Comparison of ENCODE assay signal across 8 cellular contexts in genomic region chr14:103576371-103577024, GRCh38. TPM values are rescaled to one million over a fixed set of nuclear protein-coding genes. Genes with fewer than 3 reads are reported as not detected.
DNase-seq lines count a peak whose midpoint lies in the region; ATAC-seq, FAIRE-seq and TF ChIP-seq lines count a peak whose summit lies in the region.

No MANE protein-coding gene starts in this region.

- CTCF ChIA-PET in HepG2 (lab: Yijun Ruan, JAX; ENCODE audit: low intra/inter-chr PET ratio, low total read pairs): no interaction called here

- intact Hi-C loops in HepG2 (cut with micrococcal nuclease; ENCODE audit: unreplicated experiment): no loop called here

- H3K27me3 ChIP-seq in HepG2 (ENCODE audit: control insufficient read depth in 1 of 2, insufficient read depth in 2 of 2, low read length in 2 of 2): no peaks in the 10 kb centered on the region
- H3K27me3 ChIP-seq in suprapubic skin: no peaks in the 10 kb centered on the region

- H3K4me2 ChIP-seq in HepG2 (ENCODE audit: low read depth, low read length): no peak overlapping the region

- H3K9ac ChIP-seq in HepG2 (ENCODE audit: insufficient read depth, low read depth, low read length): no peak overlapping the region

- no peak for TF ChIP-seq POLR2A in HepG2 (IDR thresholded peaks at IDR 0.05; ENCODE audit: insufficient read depth in 1 of 2, low read depth in 2 of 2, low read length in 2 of 2)
- TF ChIP-seq POLR2A in suprapubic skin (IDR thresholded peaks at IDR 0.05): no peak

- H3K27ac ChIP-seq in HepG2 (ENCODE audit: extremely low read length, insufficient read depth, low read length): no peak overlapping the region
- peak overlapping the region; percentile 77 for H3K27ac ChIP-seq in suprapubic skin

- ATAC-seq in HepG2: no peak; the same call in 2 of the 3 replicates
- no peak for ATAC-seq in HG03457 (IDR thresholded peaks at IDR 0.05; ENCODE audit: unreplicated experiment)

- no peak overlapping the region for H3K4me3 ChIP-seq in HepG2 (replicated peaks in 1 of 3; ENCODE audit: insufficient read depth in 1 of 3, low read depth in 2 of 3, low read length in 3 of 3)
- no peak overlapping the region for H3K4me3 ChIP-seq in suprapubic skin

- DNase-seq in D341Med (ENCODE audit: low spot score) (peak; percentile 96), NCI-H2227 (lab: John Stamatoyannopoulos, UW; ENCODE audit: unreplicated experiment) (peak; percentile 85), dedifferentiated amniotic fluid mesenchymal stem cell (ENCODE audit: extremely low spot score) (peak; percentile 89), HepG2 (ENCODE audit: low spot score) (no peak), suprapubic skin (ENCODE audit: low spot score in 2 of 2) (peak; percentile 93 to 94), NCI-H146 (lab: John Stamatoyannopoulos, UW) (no peak)
- DNase-seq in activated naive CD4-positive, alpha-beta T cell (lab: John Stamatoyannopoulos, UW): no peak

- H3K4me1 ChIP-seq in HepG2 (ENCODE audit: insufficient read depth, low read length) (no peaks in the 10 kb centered on the region), suprapubic skin (peaks cover 38% of the 10 kb centered on the region)

- H2AFZ ChIP-seq in HepG2 (ENCODE audit: low read length): no peak overlapping the region

- TF ChIP-seq EP300 in HepG2 (IDR thresholded peaks at IDR 0.05; ENCODE audit: low read depth in 2 of 2, low read length in 2 of 2): no peak
- no peak for TF ChIP-seq EP300 in HepG2 (CRISPR knock-in tag; IDR thresholded peaks at IDR 0.05; ENCODE audit: borderline replicate concordance)
- TF ChIP-seq EP300 in suprapubic skin (IDR thresholded peaks at IDR 0.05): no peak

- H3K79me2 ChIP-seq in HepG2 (ENCODE audit: insufficient read depth, low read length): no peaks in the 10 kb centered on the region

- TF ChIP-seq CTCF in HepG2 (CRISPR knock-in tag; IDR thresholded peaks at IDR 0.05) (no peak), suprapubic skin (IDR thresholded peaks at IDR 0.05) (no peak)

- no peak for TF ChIP-seq RAD21 in HepG2 (CRISPR knock-in tag; IDR thresholded peaks at IDR 0.05)

- no TSS peak for BruUV-seq in HepG2 (replicated peaks; lab: Mats Ljungman, UMichigan)

- POLR2A ChIA-PET in HepG2 (lab: Yijun Ruan, JAX): interaction anchor here (0.5 to 1.0 kb wide), 2 partner anchors 23 to 48 kb away, joined by 3 read pairs; partner anchors contain the start of gene TRMT61A

- no peaks in the 10 kb centered on the region for H4K20me1 ChIP-seq in HepG2 (ENCODE audit: insufficient read depth, low read length)

- no peak for FAIRE-seq in HepG2 (lab: Jason Lieb, UNC)

- in situ Hi-C loops in HepG2 (cut with HindIII; ENCODE audit: extremely low pct_ligation_motif_present, low pct_unique_long_range_greater_than_20kb): no loop called here

- H3K36me3 ChIP-seq in HepG2 (replicated peaks in 1 of 2; ENCODE audit: control insufficient read depth in 1 of 2, insufficient read depth in 2 of 2, low read length in 2 of 2) (peaks cover 17 to 42% of the 10 kb centered on the region in 2 experiments), suprapubic skin (peaks cover 35% of the 10 kb centered on the region)

- H3K9me3 ChIP-seq in HepG2 (ENCODE audit: low read length): no peaks in the 10 kb centered on the region
- no peaks in the 10 kb centered on the region for H3K9me3 ChIP-seq in suprapubic skin

- WGBS in HepG2 (ENCODE audit: low lambda C conversion rate): 86% methylated on average over 9 of the region's 9 CpGs
- 8% methylated on average over 9 of the region's 9 CpGs for WGBS in suprapubic skin

RNA-seq across cellular contexts. Expression of gene COA8, which starts 13.7 kb away (rescaled TPM):
- total RNA-seq in HepG2 (2016; rRNA removed; fragmentation: Illumina TruSeq; extraction: Trizol) (25.1 and 25.2 TPM in 2 replicates), suprapubic skin (10 to 100 TPM; 17.1 to 30.3 (median 21.9) TPM)
- total RNA-seq in HepG2 (2016; cell fraction: cytosol; rRNA removed; fragmentation: Illumina TruSeq; extraction: Trizol; ENCODE audit: low read depth): 29.4 and 38.9 TPM in 2 replicates
- 25.7 and 29.2 TPM in 2 replicates for total RNA-seq in HepG2 (2016; cell fraction: insoluble cytoplasmic fraction; rRNA removed; fragmentation: Illumina TruSeq; extraction: Trizol)
- total RNA-seq in HepG2 (2016; cell fraction: membrane; rRNA removed; fragmentation: Illumina TruSeq; extraction: Trizol): 46.6 and 48.0 TPM in 2 replicates
- 11.0 and 15.0 TPM in 2 replicates for total RNA-seq in HepG2 (2016; cell fraction: nucleus; rRNA removed; fragmentation: Illumina TruSeq; extraction: Trizol)
- 10.9 and 14.0 TPM in 2 replicates for polyA plus RNA-seq in HepG2 (2011; rRNA removed)
- polyA plus RNA-seq in HepG2 (2011; cell fraction: cytosol; rRNA removed): 10.2 and 14.5 TPM in 2 replicates
- 2.6 and 3.1 TPM in 2 replicates for polyA plus RNA-seq in HepG2 (2011; cell fraction: nucleus; rRNA removed)
- polyA plus RNA-seq in HepG2 (2012): 25.7 and 32.6 TPM in 2 replicates
- polyA plus RNA-seq in HepG2 (2016; cell fraction: cytosol; fragmentation: Illumina TruSeq; extraction: Trizol; ENCODE audit: low read depth): 63.7 and 73.8 TPM in 2 replicates
- polyA plus RNA-seq in HepG2 (2016; cell fraction: insoluble cytoplasmic fraction; fragmentation: Illumina TruSeq; extraction: Trizol; ENCODE audit: low read depth): 33.7 and 39.8 TPM in 2 replicates
- polyA plus RNA-seq in HepG2 (2016; cell fraction: membrane; fragmentation: Illumina TruSeq; extraction: Trizol; ENCODE audit: low read depth): 52.0 and 59.9 TPM in 2 replicates
- 21.5 and 21.7 TPM in 2 replicates for polyA plus RNA-seq in HepG2 (2016; cell fraction: nucleus; fragmentation: Illumina TruSeq; extraction: Trizol; ENCODE audit: insufficient read depth, low read depth)
- polyA minus RNA-seq in HepG2 (2011; rRNA and poly(A)+ RNA removed; ENCODE audit: low replicate concordance): 4.7 and 5.1 TPM in 2 replicates
- 3.6 and 6.4 TPM in 2 replicates for polyA minus RNA-seq in HepG2 (2011; cell fraction: cytosol; rRNA and poly(A)+ RNA removed)
- polyA minus RNA-seq in HepG2 (2011; cell fraction: nucleus; rRNA and poly(A)+ RNA removed): 10.1 and 11.3 TPM in 2 replicates

RNA-seq across cellular contexts. Expression of gene BAG5, which starts 14.0 kb away (rescaled TPM):
- total RNA-seq in HepG2 (2016; rRNA removed; fragmentation: Illumina TruSeq; extraction: Trizol) (21.0 and 34.8 TPM in 2 replicates), suprapubic skin (10 to 100 TPM; 30.2 to 55.1 (median 39.9) TPM)
- 2.3 and 2.5 TPM in 2 replicates for total RNA-seq in HepG2 (2016; cell fraction: cytosol; rRNA removed; fragmentation: Illumina TruSeq; extraction: Trizol; ENCODE audit: low read depth)
- total RNA-seq in HepG2 (2016; cell fraction: insoluble cytoplasmic fraction; rRNA removed; fragmentation: Illumina TruSeq; extraction: Trizol): 21.9 and 34.1 TPM in 2 replicates
- 11.4 and 14.2 TPM in 2 replicates for total RNA-seq in HepG2 (2016; cell fraction: membrane; rRNA removed; fragmentation: Illumina TruSeq; extraction: Trizol)
- 14.8 and 16.2 TPM in 2 replicates for total RNA-seq in HepG2 (2016; cell fraction: nucleus; rRNA removed; fragmentation: Illumina TruSeq; extraction: Trizol)
- polyA plus RNA-seq in HepG2 (2011; rRNA removed): 3.0 and 3.5 TPM in 2 replicates
- 2.5 and 3.9 TPM in 2 replicates for polyA plus RNA-seq in HepG2 (2011; cell fraction: cytosol; rRNA removed)
- 3.3 and 3.7 TPM in 2 replicates for polyA plus RNA-seq in HepG2 (2011; cell fraction: nucleus; rRNA removed)
- polyA plus RNA-seq in HepG2 (2012): 7.9 and 9.3 TPM in 2 replicates
- polyA plus RNA-seq in HepG2 (2016; cell fraction: cytosol; fragmentation: Illumina TruSeq; extraction: Trizol; ENCODE audit: low read depth): 1.0 and 1.3 TPM in 2 replicates
- 16.8 and 20.0 TPM in 2 replicates for polyA plus RNA-seq in HepG2 (2016; cell fraction: insoluble cytoplasmic fraction; fragmentation: Illumina TruSeq; extraction: Trizol; ENCODE audit: low read depth)
- polyA plus RNA-seq in HepG2 (2016; cell fraction: membrane; fragmentation: Illumina TruSeq; extraction: Trizol; ENCODE audit: low read depth): 5.3 and 6.2 TPM in 2 replicates
- 13.8 and 14.6 TPM in 2 replicates for polyA plus RNA-seq in HepG2 (2016; cell fraction: nucleus; fragmentation: Illumina TruSeq; extraction: Trizol; ENCODE audit: insufficient read depth, low read depth)
- polyA minus RNA-seq in HepG2 (2011; rRNA and poly(A)+ RNA removed; ENCODE audit: low replicate concordance): 5.3 and 11.8 TPM in 2 replicates
- polyA minus RNA-seq in HepG2 (2011; cell fraction: cytosol; rRNA and poly(A)+ RNA removed): 7.2 and 8.6 TPM in 2 replicates
- polyA minus RNA-seq in HepG2 (2011; cell fraction: nucleus; rRNA and poly(A)+ RNA removed): 9.8 and 9.9 TPM in 2 replicates

RNA-seq across cellular contexts. Expression of gene TRMT61A, which starts 47.5 kb away (rescaled TPM):
- total RNA-seq in HepG2 (2016; rRNA removed; fragmentation: Illumina TruSeq; extraction: Trizol) (12.2 and 13.6 TPM in 2 replicates), suprapubic skin (10 to 100 TPM; 15.9 to 21.9 (median 18.5) TPM)
- total RNA-seq in HepG2 (2016; cell fraction: cytosol; rRNA removed; fragmentation: Illumina TruSeq; extraction: Trizol; ENCODE audit: low read depth): 4.0 and 5.2 TPM in 2 replicates
- 12.4 and 14.5 TPM in 2 replicates for total RNA-seq in HepG2 (2016; cell fraction: insoluble cytoplasmic fraction; rRNA removed; fragmentation: Illumina TruSeq; extraction: Trizol)
- 8.3 and 9.6 TPM in 2 replicates for total RNA-seq in HepG2 (2016; cell fraction: membrane; rRNA removed; fragmentation: Illumina TruSeq; extraction: Trizol)
- 10.4 and 11.7 TPM in 2 replicates for total RNA-seq in HepG2 (2016; cell fraction: nucleus; rRNA removed; fragmentation: Illumina TruSeq; extraction: Trizol)
- 6.5 and 9.8 TPM in 2 replicates for polyA plus RNA-seq in HepG2 (2011; rRNA removed)
- polyA plus RNA-seq in HepG2 (2011; cell fraction: cytosol; rRNA removed): 6.4 and 11.5 TPM in 2 replicates
- 26.1 and 31.2 TPM in 2 replicates for polyA plus RNA-seq in HepG2 (2011; cell fraction: nucleus; rRNA removed)
- 4.0 and 8.4 TPM in 2 replicates for polyA plus RNA-seq in HepG2 (2012)
- polyA plus RNA-seq in HepG2 (2016; cell fraction: cytosol; fragmentation: Illumina TruSeq; extraction: Trizol; ENCODE audit: low read depth): 3.9 and 4.4 TPM in 2 replicates
- polyA plus RNA-seq in HepG2 (2016; cell fraction: insoluble cytoplasmic fraction; fragmentation: Illumina TruSeq; extraction: Trizol; ENCODE audit: low read depth): 12.0 and 13.1 TPM in 2 replicates
- polyA plus RNA-seq in HepG2 (2016; cell fraction: membrane; fragmentation: Illumina TruSeq; extraction: Trizol; ENCODE audit: low read depth): 6.7 and 7.2 TPM in 2 replicates
- polyA plus RNA-seq in HepG2 (2016; cell fraction: nucleus; fragmentation: Illumina TruSeq; extraction: Trizol; ENCODE audit: insufficient read depth, low read depth): 13.5 and 14.3 TPM in 2 replicates
- polyA minus RNA-seq in HepG2 (2011; rRNA and poly(A)+ RNA removed; ENCODE audit: low replicate concordance): 14.6 and 19.9 TPM in 2 replicates
- 4.6 and 4.7 TPM in 2 replicates for polyA minus RNA-seq in HepG2 (2011; cell fraction: cytosol; rRNA and poly(A)+ RNA removed)
- polyA minus RNA-seq in HepG2 (2011; cell fraction: nucleus; rRNA and poly(A)+ RNA removed): 15.8 and 16.6 TPM in 2 replicates

RNA-seq across cellular contexts. Expression of gene KLC1, which starts 52.5 kb away (rescaled TPM):
- 57.8 and 63.5 TPM in 2 replicates for total RNA-seq in HepG2 (2016; rRNA removed; fragmentation: Illumina TruSeq; extraction: Trizol)
- total RNA-seq in HepG2 (2016; cell fraction: cytosol; rRNA removed; fragmentation: Illumina TruSeq; extraction: Trizol; ENCODE audit: low read depth): 7.9 TPM in 2 replicates
- total RNA-seq in HepG2 (2016; cell fraction: insoluble cytoplasmic fraction; rRNA removed; fragmentation: Illumina TruSeq; extraction: Trizol): 54.6 and 66.2 TPM in 2 replicates
- total RNA-seq in HepG2 (2016; cell fraction: membrane; rRNA removed; fragmentation: Illumina TruSeq; extraction: Trizol): 16.0 and 16.3 TPM in 2 replicates
- total RNA-seq in HepG2 (2016; cell fraction: nucleus; rRNA removed; fragmentation: Illumina TruSeq; extraction: Trizol): 62.3 and 79.9 TPM in 2 replicates
- 53.2 and 61.0 TPM in 2 replicates for polyA plus RNA-seq in HepG2 (2011; rRNA removed)
- 58.4 and 64.7 TPM in 2 replicates for polyA plus RNA-seq in HepG2 (2011; cell fraction: cytosol; rRNA removed)
- 171 and 186 TPM in 2 replicates for polyA plus RNA-seq in HepG2 (2011; cell fraction: nucleus; rRNA removed)
- 40.1 and 53.2 TPM in 2 replicates for polyA plus RNA-seq in HepG2 (2012)
- polyA plus RNA-seq in HepG2 (2016; cell fraction: cytosol; fragmentation: Illumina TruSeq; extraction: Trizol; ENCODE audit: low read depth): 3.0 and 3.1 TPM in 2 replicates
- polyA plus RNA-seq in HepG2 (2016; cell fraction: insoluble cytoplasmic fraction; fragmentation: Illumina TruSeq; extraction: Trizol; ENCODE audit: low read depth): 50.1 and 51.1 TPM in 2 replicates
- polyA plus RNA-seq in HepG2 (2016; cell fraction: membrane; fragmentation: Illumina TruSeq; extraction: Trizol; ENCODE audit: low read depth): 7.4 and 9.4 TPM in 2 replicates
- 92.4 and 93.3 TPM in 2 replicates for polyA plus RNA-seq in HepG2 (2016; cell fraction: nucleus; fragmentation: Illumina TruSeq; extraction: Trizol; ENCODE audit: insufficient read depth, low read depth)
- 45.0 and 49.1 TPM in 2 replicates for polyA minus RNA-seq in HepG2 (2011; rRNA and poly(A)+ RNA removed; ENCODE audit: low replicate concordance)
- polyA minus RNA-seq in HepG2 (2011; cell fraction: cytosol; rRNA and poly(A)+ RNA removed): 30.6 and 37.7 TPM in 2 replicates
- polyA minus RNA-seq in HepG2 (2011; cell fraction: nucleus; rRNA and poly(A)+ RNA removed): 152 and 165 TPM in 2 replicates
- total RNA-seq in suprapubic skin: 100 to 1,000 TPM; 195 to 421 (median 214) TPM

RNA-seq across cellular contexts. Expression of gene CKB, which starts 53.9 kb away (rescaled TPM):
- total RNA-seq in HepG2 (2016; rRNA removed; fragmentation: Illumina TruSeq; extraction: Trizol) (82.3 and 92.4 TPM in 2 replicates), suprapubic skin (100 to 1,000 TPM; 107 to 172 (median 128) TPM)
- total RNA-seq in HepG2 (2016; cell fraction: cytosol; rRNA removed; fragmentation: Illumina TruSeq; extraction: Trizol; ENCODE audit: low read depth): 35.0 and 38.6 TPM in 2 replicates
- total RNA-seq in HepG2 (2016; cell fraction: insoluble cytoplasmic fraction; rRNA removed; fragmentation: Illumina TruSeq; extraction: Trizol): 77.0 and 90.7 TPM in 2 replicates
- 39.1 and 44.5 TPM in 2 replicates for total RNA-seq in HepG2 (2016; cell fraction: membrane; rRNA removed; fragmentation: Illumina TruSeq; extraction: Trizol)
- 55.0 and 62.1 TPM in 2 replicates for total RNA-seq in HepG2 (2016; cell fraction: nucleus; rRNA removed; fragmentation: Illumina TruSeq; extraction: Trizol)
- 179 and 217 TPM in 2 replicates for polyA plus RNA-seq in HepG2 (2011; rRNA removed)
- polyA plus RNA-seq in HepG2 (2011; cell fraction: cytosol; rRNA removed): 94.2 and 257 TPM in 2 replicates
- 634 and 1,191 TPM in 2 replicates for polyA plus RNA-seq in HepG2 (2011; cell fraction: nucleus; rRNA removed)
- polyA plus RNA-seq in HepG2 (2012): 136 and 210 TPM in 2 replicates
- 60.2 and 68.2 TPM in 2 replicates for polyA plus RNA-seq in HepG2 (2016; cell fraction: cytosol; fragmentation: Illumina TruSeq; extraction: Trizol; ENCODE audit: low read depth)
- 156 and 198 TPM in 2 replicates for polyA plus RNA-seq in HepG2 (2016; cell fraction: insoluble cytoplasmic fraction; fragmentation: Illumina TruSeq; extraction: Trizol; ENCODE audit: low read depth)
- polyA plus RNA-seq in HepG2 (2016; cell fraction: membrane; fragmentation: Illumina TruSeq; extraction: Trizol; ENCODE audit: low read depth): 60.4 and 60.5 TPM in 2 replicates
- 164 and 170 TPM in 2 replicates for polyA plus RNA-seq in HepG2 (2016; cell fraction: nucleus; fragmentation: Illumina TruSeq; extraction: Trizol; ENCODE audit: insufficient read depth, low read depth)
- polyA minus RNA-seq in HepG2 (2011; rRNA and poly(A)+ RNA removed; ENCODE audit: low replicate concordance): 111 and 125 TPM in 2 replicates
- 96.8 and 156 TPM in 2 replicates for polyA minus RNA-seq in HepG2 (2011; cell fraction: cytosol; rRNA and poly(A)+ RNA removed)
- 34.2 and 39.0 TPM in 2 replicates for polyA minus RNA-seq in HepG2 (2011; cell fraction: nucleus; rRNA and poly(A)+ RNA removed)

Comparison
In these comparisons a context has a peak if more than half of its experiments do, and no peak if none do; other contexts are left out.
1. DNase-seq: peak in D341Med (single experiment), NCI-H2227 (single experiment), dedifferentiated amniotic fluid mesenchymal stem cell (single experiment) and suprapubic skin (2 of 2); none in HepG2 (single experiment), NCI-H146 (single experiment) and activated naive CD4-positive, alpha-beta T cell (0 of 4).